In genomic region chr11:70471254-70471653, GRCh38 we compare ENCODE assay signal across 8 cellular contexts.
DNase-seq lines count a peak whose midpoint lies in the region; ATAC-seq and TF ChIP-seq lines count a peak whose summit lies in the region.

No MANE protein-coding gene starts in this region.

- CTCF ChIA-PET in A673 (lab: Charles Lee): no interaction called here

- no peaks in the 10 kb centered on the region for H3K36me3 ChIP-seq in A673 (ENCODE audit: insufficient read depth, low read length, poor library complexity, severe bottlenecking)

- H3K4me3 ChIP-seq in A673 (ENCODE audit: low read depth, low read length, poor library complexity, severe bottlenecking): no peak overlapping the region
- no peak overlapping the region for H3K4me3 ChIP-seq in GM12865 (ENCODE audit: low read depth, low read length)
- no peak overlapping the region for H3K4me3 ChIP-seq in NB4 (ENCODE audit: low read depth, low read length)

- DNase-seq in A673 (ENCODE audit: low spot score): peak; percentile 73
- DNase-seq in GM12865 (ENCODE audit: low read depth): peak; percentile 76
- DNase-seq in NB4 (ENCODE audit: low read depth): peak; percentile 70
- peak; percentile 49 for DNase-seq in dermis blood vessel endothelial cell
- DNase-seq in middle frontal gyrus (ENCODE audit: extremely low spot score, low spot score): no peak
- DNase-seq in KG1 (lab: John Stamatoyannopoulos, UW): no peak
- no peak for DNase-seq in effector CD8-positive, alpha-beta T cell (lab: John Stamatoyannopoulos, UW)

- H3K4me1 ChIP-seq in A673 (ENCODE audit: insufficient read depth, low read length, poor library complexity, severe bottlenecking): no peaks in the 10 kb centered on the region

- no peak for TF ChIP-seq POLR2A in NB4 (IDR thresholded peaks at IDR 0.05; ENCODE audit: extremely low read depth, insufficient read length)

- POLR2A ChIA-PET in A673 (lab: Charles Lee; ENCODE audit: low non-redundant PET): no interaction called here

- H3K9me3 ChIP-seq in A673 (ENCODE audit: low read depth, low read length, poor library complexity, severe bottlenecking): no peaks in the 10 kb centered on the region

- no peak overlapping the region for H3K27ac ChIP-seq in A673 (ENCODE audit: low read depth, low read length, poor library complexity, severe bottlenecking)

- intact Hi-C loops in A673 (cut with micrococcal nuclease; ENCODE audit: unreplicated experiment): no loop called here

- H3K27me3 ChIP-seq in A673 (replicated peaks; ENCODE audit: insufficient read depth, low read depth, low read length, poor library complexity): no peaks in the 10 kb centered on the region

- peak; percentile 48 for TF ChIP-seq CTCF in A673 (conservative IDR thresholded peaks at IDR 0.05; ENCODE audit: low read depth, low read length)
- peak; percentile 59 for TF ChIP-seq CTCF in GM12865 (IDR thresholded peaks at IDR 0.05; ENCODE audit: insufficient read depth, low read depth, low read length, missing control alignments)
- peak; percentile 63 for TF ChIP-seq CTCF in NB4 (IDR thresholded peaks at IDR 0.05; ENCODE audit: low read depth, low read length)

- BruUV-seq in A673 (replicated peaks; lab: Mats Ljungman, UMichigan): no TSS peak

- ATAC-seq in GM19324 (IDR thresholded peaks at IDR 0.05; ENCODE audit: low FRiP score, unreplicated experiment): no peak

Comparison
In these comparisons a context has a peak if more than half of its experiments do, and no peak if none do; other contexts are left out.
1. DNase-seq: peak in A673 (single experiment), GM12865 (single experiment), NB4 (single experiment) and dermis blood vessel endothelial cell (single experiment); none in middle frontal gyrus (single experiment), KG1 (single experiment) and effector CD8-positive, alpha-beta T cell (single experiment).
2. Peak in every context shown above with its lines, with median percentiles within 50 percentile points of each other: CTCF ChIP-seq.